In genomic region chr4:127616898-127617297, GRCh38 we compare ENCODE assay signal across 24 cellular contexts. TPM values are rescaled to one million over a fixed set of nuclear protein-coding genes. Genes with fewer than 3 reads are reported as not detected.
"Had no signal": no experiment of that assay in that cellular context is flagged by ENCODE, and none has a peak within 500 bp of the region (broad histone marks: within the 10 kb centered on the region; RNA-seq: fewer than 3 reads in every experiment).

No MANE protein-coding gene starts in this region.

- H3K4me1 Mint-ChIP-seq: central memory CD8-positive, alpha-beta T cell; endodermal cell; mesothelial cell of epicardium had no signal

- H3K9me3 Mint-ChIP-seq: dendritic cell treated with granulocyte-macrophage colony-stimulating factor and Interleukin-4, amounts not matched to agents 40 ng/mL and 50 ng/mL, for 4 days; endodermal cell; mesothelial cell of epicardium had no signal

- DNase-seq: activated CD4-positive, alpha-beta T cell treated with anti-CD3 and anti-CD28 coated beads for 4 hours; activated CD4-positive, alpha-beta T cell treated with anti-CD3 and anti-CD28 coated beads, Interleukin-2, amount 50 U/mL, for 4 hours; activated naive CD4-positive, alpha-beta T cell; activated T-cell treated with anti-CD3 and anti-CD28 coated beads for 4 hours; activated T-cell treated with anti-CD3 and anti-CD28 coated beads, Interleukin-2, amount 50 U/mL, for 72 hours; endodermal cell; esophagus squamous epithelium; hippocampal formation; naive thymus-derived CD4-positive, alpha-beta T cell; pancreas; sigmoid colon; stimulated activated CD4-positive, alpha-beta T cell treated with anti-CD3 and anti-CD28 coated beads, Interleukin-15, amount 100 ng/mL, for 24 hours; stimulated activated CD4-positive, alpha-beta T cell treated with anti-CD3 and anti-CD28 coated beads, Interleukin-2, amount 100 ng/mL, for 24 hours; stimulated activated naive CD4-positive, alpha-beta T cell treated with Interleukin-2 at 50 U/mL for 16 hours had no signal

- ATAC-seq: activated naive CD4-positive, alpha-beta T cell treated with anti-CD3 and anti-CD28 coated beads, Interleukin-2, amount 50 U/mL, for 72 hours; activated T-cell treated with anti-CD3 and anti-CD28 coated beads, Interleukin-2, amount 50 U/mL, for 72 hours; gastroesophageal sphincter; naive thymus-derived CD4-positive, alpha-beta T cell; pancreas had no signal

- H3K4me1 ChIP-seq: breast epithelium, esophagus squamous epithelium, gastroesophageal sphincter, pancreas, prostate gland, sigmoid colon had no signal

- H3K36me3 ChIP-seq: breast epithelium, esophagus squamous epithelium, gastroesophageal sphincter, pancreas, prostate gland, sigmoid colon had no signal

- H3K4me3 Mint-ChIP-seq: activated T-cell treated with anti-CD3 and anti-CD28 coated beads, Interleukin-2, amount 50 U/mL, for 72 hours; central memory CD8-positive, alpha-beta T cell; dendritic cell treated with granulocyte-macrophage colony-stimulating factor and Interleukin-4, amounts not matched to agents 40 ng/mL and 50 ng/mL, for 4 days; endodermal cell; mesothelial cell of epicardium; naive thymus-derived CD4-positive, alpha-beta T cell had no signal

- H3K27me3 ChIP-seq: breast epithelium, gastroesophageal sphincter had no signal

- H3K27ac Mint-ChIP-seq: activated T-cell treated with anti-CD3 and anti-CD28 coated beads, Interleukin-2, amount 50 U/mL, for 72 hours; dendritic cell treated with granulocyte-macrophage colony-stimulating factor and Interleukin-4, amounts not matched to agents 40 ng/mL and 50 ng/mL, for 4 days; endodermal cell; mesothelial cell of epicardium; naive thymus-derived CD4-positive, alpha-beta T cell had no signal

- H3K9me3 ChIP-seq: breast epithelium, esophagus squamous epithelium, gastroesophageal sphincter, pancreas, prostate gland, sigmoid colon had no signal

- H3K4me2 ChIP-seq: smooth muscle cell had no signal

- H3K27ac ChIP-seq: breast epithelium, esophagus squamous epithelium, gastroesophageal sphincter, pancreas, prostate gland, sigmoid colon, VCaP had no signal

- H3K4me3 ChIP-seq: breast epithelium, esophagus squamous epithelium, gastroesophageal sphincter, pancreas, prostate gland, sigmoid colon, smooth muscle cell had no signal

- H3K36me3 Mint-ChIP-seq: activated naive CD4-positive, alpha-beta T cell treated with anti-CD3 and anti-CD28 coated beads, Interleukin-2, amount 50 U/mL, for 72 hours; mesothelial cell of epicardium; naive thymus-derived CD4-positive, alpha-beta T cell had no signal

RNA-seq across cellular contexts. Expression of gene INTU, which starts 15.9 kb away (rescaled TPM):
- total RNA-seq: T-helper 1 cell treated with Interleukin-12 subunit alpha and Interleukin-12 subunit beta and Interleukin-4 antibody, amounts not matched to agents 30 ng/mL and 1 ng/mL, for 36 hours had no signal
